In genomic region chr6:32087574-32088486, GRCh38 we compare ENCODE assay signal across 9 cellular contexts. TPM values are rescaled to one million over a fixed set of nuclear protein-coding genes. Genes with fewer than 3 reads are reported as not detected.
DNase-seq lines count a peak whose midpoint lies in the region; ATAC-seq lines count a peak whose summit lies in the region.
"Had no signal": no experiment of that assay in that cellular context is flagged by ENCODE, and none has a peak within 500 bp of the region (broad histone marks: within the 10 kb centered on the region; RNA-seq: fewer than 3 reads in every experiment).

No MANE protein-coding gene starts in this region.

- no peak overlapping the region for H2BK15ac ChIP-seq in mesendoderm (replicated peaks; ENCODE audit: low read depth)

- ATAC-seq in GM19397 (IDR thresholded peaks at IDR 0.05; ENCODE audit: unreplicated experiment) (no peak), HG03280 (IDR thresholded peaks at IDR 0.05; ENCODE audit: unreplicated experiment) (no peak)

- H3K36me3 ChIP-seq in mesendoderm (ENCODE audit: control insufficient read depth, insufficient read depth, low read length), result no peaks in the 10 kb centered on the region

- no peaks in the 10 kb centered on the region for H3K79me2 ChIP-seq in mesendoderm (ENCODE audit: control insufficient read depth, insufficient read depth, low read length)

- H3K27ac ChIP-seq in mesendoderm (ENCODE audit: low read depth, low read length), result no peak overlapping the region
- H3K27ac ChIP-seq: KMS-11 had no signal

- no peak overlapping the region for H2BK5ac ChIP-seq in mesendoderm (ENCODE audit: low read length)

- no CpG with 5 or more reads among the region's 50 CpGs for WGBS in mesendoderm (ENCODE audit: extremely low coverage, insufficient coverage, low lambda C conversion rate)

- H3K27me3 Mint-ChIP-seq in activated CD4-positive, alpha-beta memory T cell treated with anti-CD3 and anti-CD28 coated beads for 36 hours, result peaks cover 32% of the 10 kb centered on the region

- no peaks in the 10 kb centered on the region for H3K4me1 ChIP-seq in mesendoderm (ENCODE audit: control insufficient read depth, low read depth, low read length)

- POLR2A ChIA-PET in activated CD4-positive, alpha-beta memory T cell treated with anti-CD3 and anti-CD28 coated beads for 36 hours (lab: Charles Lee), result no interaction called here

- no peak overlapping the region for H3K23ac ChIP-seq in mesendoderm (ENCODE audit: low read length)

- H3K4ac ChIP-seq in mesendoderm (ENCODE audit: low read depth, low read length), result no peak overlapping the region

- H4K8ac ChIP-seq in mesendoderm (ENCODE audit: low read depth, low read length), result no peak overlapping the region

- no peak overlapping the region for H3K4me3 Mint-ChIP-seq in activated CD4-positive, alpha-beta memory T cell treated with anti-CD3 and anti-CD28 coated beads for 36 hours

- H3K4me3 ChIP-seq in mesendoderm (ENCODE audit: low read length), result no peak overlapping the region

- peak overlapping the region; percentile 55 for H3K9ac ChIP-seq in mesendoderm (ENCODE audit: low read length)
- H3K9ac ChIP-seq: KMS-11 had no signal

- H3K9me3 Mint-ChIP-seq in activated CD4-positive, alpha-beta memory T cell treated with anti-CD3 and anti-CD28 coated beads for 36 hours, result no peaks in the 10 kb centered on the region

- peak overlapping the region; percentile 62 for H2BK120ac ChIP-seq in mesendoderm (ENCODE audit: low read depth, low read length)

- no peak overlapping the region for H3K4me2 ChIP-seq in mesendoderm (ENCODE audit: low read length)

- intact Hi-C loops in activated CD4-positive, alpha-beta memory T cell treated with anti-CD3 and anti-CD28 coated beads for 36 hours (cut with micrococcal nuclease), result loop anchor here (1.0 kb wide), 1 partner anchor 66 kb away; the partner anchor contains the start of gene PPT2

- H4K5ac ChIP-seq in mesendoderm (ENCODE audit: low read length), result no peak overlapping the region

- H3K4me1 Mint-ChIP-seq in activated CD4-positive, alpha-beta memory T cell treated with anti-CD3 and anti-CD28 coated beads for 36 hours (ENCODE audit: low read depth), result peaks cover 12% of the 10 kb centered on the region

- H2AK5ac ChIP-seq in mesendoderm (ENCODE audit: low read length), result no peak overlapping the region

- no peak overlapping the region for H3K27ac Mint-ChIP-seq in activated CD4-positive, alpha-beta memory T cell treated with anti-CD3 and anti-CD28 coated beads for 36 hours

- no peaks in the 10 kb centered on the region for H3K27me3 ChIP-seq in mesendoderm (ENCODE audit: insufficient read depth, low read length, poor library complexity)

- DNase-seq in EH (ENCODE audit: low read depth) (peak; percentile 70), NCI-H226 (peak; percentile 77), mesendoderm (peak; percentile 95)
- DNase-seq in activated CD4-positive, alpha-beta memory T cell treated with anti-CD3 and anti-CD28 coated beads for 36 hours, result peak; percentile 86
- peak; percentile 51 for DNase-seq in effector CD4-positive, alpha-beta T cell
- peak; percentile 26 to 55 for DNase-seq in stimulated activated CD8-positive, alpha-beta memory T cell treated with anti-CD3 and anti-CD28 coated beads, Interleukin-7, amount 100 ng/mL, for 4 hours (ENCODE audit: low read depth in 2 of 2)

- CTCF ChIA-PET in activated CD4-positive, alpha-beta memory T cell treated with anti-CD3 and anti-CD28 coated beads for 36 hours (lab: Charles Lee), result interaction anchor here (1.0 to 1.6 kb wide), 2 partner anchors 31 to 42 kb away, joined by 3 to 6 read pairs; no protein-coding TSS in a partner anchor

- no peaks in the 10 kb centered on the region for H3K79me1 ChIP-seq in mesendoderm (ENCODE audit: low read length)

- H3K56ac ChIP-seq in mesendoderm (ENCODE audit: low read length), result peak overlapping the region; percentile 74

- no peaks in the 10 kb centered on the region for H3K36me3 Mint-ChIP-seq in activated CD4-positive, alpha-beta memory T cell treated with anti-CD3 and anti-CD28 coated beads for 36 hours

- peak overlapping the region; percentile 81 for H3K18ac ChIP-seq in mesendoderm (ENCODE audit: low read length)

RNA-seq across cellular contexts. Expression of gene TNXB, which starts 21.3 kb away (rescaled TPM):
- total RNA-seq in activated CD4-positive, alpha-beta memory T cell treated with anti-CD3 and anti-CD28 coated beads for 36 hours, result 1 to 10 TPM; 5.2 to 5.8 TPM
- 1.1 TPM for polyA plus RNA-seq in mesendoderm (2013, experiment 1 of 2)
- 1.2 TPM for polyA plus RNA-seq in mesendoderm (2013, experiment 2 of 2)

RNA-seq across cellular contexts. Expression of gene ATF6B, which starts 40.2 kb away (rescaled TPM):
- total RNA-seq in activated CD4-positive, alpha-beta memory T cell treated with anti-CD3 and anti-CD28 coated beads for 36 hours, result 10 to 100 TPM; 67.4 to 80.9 TPM
- 19.9 TPM for polyA plus RNA-seq in mesendoderm (2013, experiment 1 of 2)
- polyA plus RNA-seq in mesendoderm (2013, experiment 2 of 2), result 20.0 TPM

RNA-seq across cellular contexts. Expression of gene FKBPL, which starts 42.3 kb away (rescaled TPM):
- total RNA-seq in activated CD4-positive, alpha-beta memory T cell treated with anti-CD3 and anti-CD28 coated beads for 36 hours, result 1 to 10 TPM; 7.0 to 7.8 TPM
- polyA plus RNA-seq in mesendoderm (2013, experiment 1 of 2), result 6.1 TPM
- polyA plus RNA-seq in mesendoderm (2013, experiment 2 of 2), result 5.9 TPM

RNA-seq across cellular contexts. Expression of gene CYP21A2, which starts 49.6 kb away (rescaled TPM):
- total RNA-seq in activated CD4-positive, alpha-beta memory T cell treated with anti-CD3 and anti-CD28 coated beads for 36 hours, result under 1 TPM in 1 of 2 experiments, not detected in 1; 0.24 TPM
- polyA plus RNA-seq in mesendoderm (2013, experiment 1 of 2), result 0.10 TPM
- polyA plus RNA-seq in mesendoderm (2013, experiment 2 of 2), result 0.11 TPM

Comparison
In these comparisons a context has a peak if more than half of its experiments do, and no peak if none do; other contexts are left out.
1. DNase-seq: peak in every context shown above with its lines; median percentile 95 in mesendoderm; 86 in activated CD4-positive, alpha-beta memory T cell treated with anti-CD3 and anti-CD28 coated beads for 36 hours; 77 in NCI-H226; 70 in EH; 51 in effector CD4-positive, alpha-beta T cell; 40 in stimulated activated CD8-positive, alpha-beta memory T cell treated with anti-CD3 and anti-CD28 coated beads, Interleukin-7, amount 100 ng/mL, for 4 hours.